Comparison of ENCODE assay signal across 8 cellular contexts in the genomic region with DNA sequence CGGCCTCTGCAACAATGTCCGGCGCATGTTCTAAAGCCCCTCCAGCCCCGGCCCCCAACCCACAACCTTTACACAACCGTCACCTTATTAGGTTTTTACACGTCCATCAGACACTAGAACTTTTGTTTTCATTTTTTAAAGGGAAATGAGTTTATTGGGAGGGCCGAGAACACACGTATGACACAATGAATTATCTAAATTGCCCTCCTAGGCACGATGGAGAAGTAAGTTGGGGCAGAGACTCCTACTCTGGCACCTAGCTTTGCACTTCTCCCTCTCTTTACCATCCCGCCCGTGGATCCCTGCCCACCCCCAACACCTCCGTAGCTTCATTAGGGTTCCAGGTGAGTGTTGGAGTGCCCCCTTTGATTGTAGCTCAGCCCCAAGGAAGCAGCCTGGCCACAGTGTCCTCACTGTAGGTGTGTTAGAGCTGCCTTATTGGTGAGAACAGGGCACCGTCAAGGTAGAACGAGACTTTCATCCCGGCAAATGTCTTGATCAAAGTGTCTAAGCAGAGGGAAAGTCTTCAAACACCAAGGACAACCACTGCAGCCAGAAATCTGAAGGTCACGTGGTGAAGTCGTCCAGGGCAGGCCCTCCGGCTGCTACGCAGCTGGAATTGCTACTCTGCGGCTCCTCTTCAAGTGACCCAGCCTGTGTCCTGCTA. TPM values are rescaled to one million over a fixed set of nuclear protein-coding genes. Genes with fewer than 3 reads are reported as not detected.
DNase-seq lines count a peak whose midpoint lies in the region; ATAC-seq and TF ChIP-seq lines count a peak whose summit lies in the region.

No MANE protein-coding gene starts in this region.

- 13 to 18% methylated on average over 20 of the region's 20 CpGs for WGBS in aorta, 2 donors

- no peaks in the 10 kb centered on the region for H4K20me1 ChIP-seq in MM.1S (ENCODE audit: insufficient read depth, low read length)

- no TSS peak for BruUV-seq in A673 (replicated peaks; lab: Mats Ljungman, UMichigan)

- H3K4me1 Mint-ChIP-seq in naive thymus-derived CD4-positive, alpha-beta T cell, result peaks cover 20 to 53% (median 46%) of the 10 kb centered on the region in 7 donors

- peaks cover 0 to 2% (median 0%) of the 10 kb centered on the region in 11 donors for H3K9me3 Mint-ChIP-seq in naive thymus-derived CD4-positive, alpha-beta T cell

- H3K9me2 ChIP-seq in MM.1S (replicated peaks; ENCODE audit: insufficient read depth, low read length), result no peaks in the 10 kb centered on the region

- ATAC-seq in naive thymus-derived CD4-positive, alpha-beta T cell, result peak; percentile 4
- ATAC-seq in GM21737 (IDR thresholded peaks at IDR 0.05; ENCODE audit: unreplicated experiment) (no peak), aorta (ENCODE audit: low FRiP score) (no peak)

- no peak overlapping the region for H3K9ac ChIP-seq in MM.1S (ENCODE audit: low read length)

- H3K27ac ChIP-seq in A673 (ENCODE audit: low read depth, low read length, poor library complexity, severe bottlenecking) (no peak overlapping the region), HEK293 (ENCODE audit: extremely low read depth, low read depth, low read length) (0 out of 2 replicates have a peak overlapping the region, but pooled peaks have one; percentile 50), breast epithelium (peak overlapping the region; percentile 77 to 92), aorta (ENCODE audit: low read depth in 1 of 2, low read length in 2 of 2) (no peak overlapping the region), MM.1S (ENCODE audit: low read length) (no peak overlapping the region)
- H3K27ac ChIP-seq in naive thymus-derived CD4-positive, alpha-beta T cell (ENCODE audit: low read depth, low read length), result no peak overlapping the region

- H3K4me3 Mint-ChIP-seq in naive thymus-derived CD4-positive, alpha-beta T cell, result peak overlapping the region; percentile 79 to 99 (median 93)

- peaks cover 87% of the 10 kb centered on the region for H3K27me3 ChIP-seq in A673 (replicated peaks; ENCODE audit: insufficient read depth, low read depth, low read length, poor library complexity)
- H3K27me3 ChIP-seq in breast epithelium, result peaks cover 0 to 28% of the 10 kb centered on the region in 2 donors
- peaks cover 7 to 9% of the 10 kb centered on the region in 2 donors for H3K27me3 ChIP-seq in naive thymus-derived CD4-positive, alpha-beta T cell (ENCODE audit: control insufficient read depth in 2 of 2, insufficient read depth in 2 of 2, low read length in 2 of 2)
- H3K27me3 ChIP-seq in aorta (ENCODE audit: control insufficient read depth in 1 of 2, insufficient read depth in 2 of 2, low read length in 1 of 2), result no peaks in the 10 kb centered on the region
- H3K27me3 ChIP-seq in MM.1S (replicated peaks; ENCODE audit: insufficient read depth, low read length), result peaks cover 56% of the 10 kb centered on the region

- H3K27me3 Mint-ChIP-seq in naive thymus-derived CD4-positive, alpha-beta T cell, result peaks cover 6 to 74% (median 38%) of the 10 kb centered on the region in 5 donors

- intact Hi-C loops in A673 (cut with micrococcal nuclease; ENCODE audit: unreplicated experiment), result loop anchor here (2.0 to 10.0 kb wide), 4 partner anchors 223 to 501 kb away; no protein-coding TSS in a partner anchor
- intact Hi-C loops in breast epithelium (cut with DNase I; ENCODE audit: low total_unique reads), result no loop called here
- intact Hi-C loops in naive thymus-derived CD4-positive, alpha-beta T cell (cut with micrococcal nuclease), result loop anchor here (1.0 to 10.0 kb wide), 13 partner anchors 20 to 1397 kb away; partner anchors contain the start of genes C6orf120 (in 1 of the 2), PSMB1 (in 1 of the 2), TBP (in 1 of the 2) and WDR27 (in 1 of the 2)
- intact Hi-C loops in aorta (cut with DNase I), result loop anchor here (2.0 to 10.0 kb wide), 4 partner anchors 127 to 461 kb away; no protein-coding TSS in a partner anchor

- POLR2A ChIA-PET in A673 (lab: Charles Lee; ENCODE audit: low non-redundant PET) (interaction anchor here (0.6 kb wide), 1 partner anchor 252 kb away, joined by 11 read pairs; no protein-coding TSS in a partner anchor), HEK293 (lab: Yijun Ruan, JAX) (interaction anchor here (1.1 kb wide), 1 partner anchor 13 kb away, joined by 3 read pairs; no protein-coding TSS in a partner anchor)
- POLR2A ChIA-PET in naive thymus-derived CD4-positive, alpha-beta T cell (lab: Charles Lee), result interaction anchor here (0.6 to 5.3 kb wide), 10 partner anchors 13 to 461 kb away, joined by 3 to 35 read pairs (median 3); partner anchors contain the start of gene FAM120B

- peak; percentile 2; the same call in 1 of the 2 replicates for TF ChIP-seq CTCF in A673 (conservative IDR thresholded peaks at IDR 0.05; ENCODE audit: low read depth, low read length)
- no peak for TF ChIP-seq CTCF in HEK293 (tag by site-specific recombination; IDR thresholded peaks at IDR 0.05)
- TF ChIP-seq CTCF in breast epithelium (IDR thresholded peaks at IDR 0.05), result no peak
- no peak for TF ChIP-seq CTCF in MM.1S (IDR thresholded peaks at IDR 0.05; ENCODE audit: low read length)

- DNase-seq in A673 (ENCODE audit: low spot score), result no peak
- no peak for DNase-seq in breast epithelium (ENCODE audit: low spot score in 2 of 2)
- DNase-seq in naive thymus-derived CD4-positive, alpha-beta T cell, result no peak
- DNase-seq in aorta, result no peak
- DNase-seq in NCI-H1694 (lab: John Stamatoyannopoulos, UW), result no peak
- DNase-seq in MM.1S, result no peak

- H3K27ac Mint-ChIP-seq in naive thymus-derived CD4-positive, alpha-beta T cell, result peak overlapping the region in 8 of 9 donors; percentile 46 to 87 (median 77)

- H3K36me3 ChIP-seq in A673 (ENCODE audit: insufficient read depth, low read length, poor library complexity, severe bottlenecking) (no peaks in the 10 kb centered on the region), HEK293 (ENCODE audit: control insufficient read depth in 2 of 2, insufficient read depth in 1 of 2, low read length in 2 of 2) (peaks cover 0 to 17% of the 10 kb centered on the region in 2 experiments; a peak in 1 of 3 replicates), breast epithelium (no peaks in the 10 kb centered on the region), aorta (ENCODE audit: control insufficient read depth in 1 of 2, insufficient read depth in 2 of 2, low read length in 1 of 2) (no peaks in the 10 kb centered on the region), MM.1S (replicated peaks; ENCODE audit: insufficient read depth, low read length) (no peaks in the 10 kb centered on the region)
- peaks cover 0 to 3% (median 0%) of the 10 kb centered on the region in 3 experiments for H3K36me3 ChIP-seq in naive thymus-derived CD4-positive, alpha-beta T cell (ENCODE audit: control insufficient read depth in 2 of 3, insufficient read depth in 3 of 3, low read length in 3 of 3)

- H3K4me3 ChIP-seq in A673 (ENCODE audit: low read depth, low read length, poor library complexity, severe bottlenecking) (peak overlapping the region; percentile 76), HEK293 (ENCODE audit: low read depth, low read length) (no peak overlapping the region), breast epithelium (peak overlapping the region; percentile 77 to 93 (median 78)), aorta (ENCODE audit: low read length in 2 of 2) (no peak overlapping the region), MM.1S (ENCODE audit: low read length) (no peak overlapping the region)
- peak overlapping the region; percentile 56 for H3K4me3 ChIP-seq in naive thymus-derived CD4-positive, alpha-beta T cell (ENCODE audit: low read length)

- peaks cover 28% of the 10 kb centered on the region for H3K4me1 ChIP-seq in A673 (ENCODE audit: insufficient read depth, low read length, poor library complexity, severe bottlenecking)
- peaks cover 8% of the 10 kb centered on the region for H3K4me1 ChIP-seq in HEK293 (ENCODE audit: control insufficient read depth, insufficient read depth, low read length)
- H3K4me1 ChIP-seq in breast epithelium, result peaks cover 13 to 16% of the 10 kb centered on the region in 2 donors
- H3K4me1 ChIP-seq in naive thymus-derived CD4-positive, alpha-beta T cell (ENCODE audit: control insufficient read depth in 2 of 2, insufficient read depth in 2 of 2, low read length in 2 of 2), result peaks cover 24 to 49% of the 10 kb centered on the region in 2 donors
- no peaks in the 10 kb centered on the region for H3K4me1 ChIP-seq in aorta (ENCODE audit: control insufficient read depth in 1 of 2, insufficient read depth in 2 of 2, low read length in 2 of 2)
- no peaks in the 10 kb centered on the region for H3K4me1 ChIP-seq in MM.1S (ENCODE audit: low read length)

- no peaks in the 10 kb centered on the region for H3F3A ChIP-seq in MM.1S (ENCODE audit: insufficient read depth, low read length)

- H3K4me2 ChIP-seq in MM.1S (ENCODE audit: low read depth, low read length), result no peak overlapping the region

- no peaks in the 10 kb centered on the region for H3K9me3 ChIP-seq in A673 (ENCODE audit: low read depth, low read length, poor library complexity, severe bottlenecking)
- H3K9me3 ChIP-seq in HEK293 (ENCODE audit: control insufficient read depth, insufficient read depth, low read depth, low read length), result no peaks in the 10 kb centered on the region
- H3K9me3 ChIP-seq in breast epithelium, result no peaks in the 10 kb centered on the region
- no peaks in the 10 kb centered on the region for H3K9me3 ChIP-seq in naive thymus-derived CD4-positive, alpha-beta T cell (ENCODE audit: control insufficient read depth in 2 of 3, low read length in 3 of 3)
- no peaks in the 10 kb centered on the region for H3K9me3 ChIP-seq in aorta (ENCODE audit: control insufficient read depth, low read length)
- no peaks in the 10 kb centered on the region for H3K9me3 ChIP-seq in MM.1S (replicated peaks; ENCODE audit: insufficient read depth, low read length)

- H3K36me3 Mint-ChIP-seq in naive thymus-derived CD4-positive, alpha-beta T cell, result peaks cover 0 to 4% (median 0%) of the 10 kb centered on the region in 5 donors

- TF ChIP-seq POLR2A in breast epithelium (IDR thresholded peaks at IDR 0.05), result no peak

- no peaks in the 10 kb centered on the region for H3K79me2 ChIP-seq in MM.1S (ENCODE audit: low read length)

- CTCF ChIA-PET in A673 (lab: Charles Lee), result interaction anchor here (0.6 kb wide), 1 partner anchor 70 kb away, joined by 9 read pairs; no protein-coding TSS in a partner anchor
- CTCF ChIA-PET in HEK293 (lab: Yijun Ruan, JAX), result interaction anchor here (0.6 to 3.2 kb wide), 7 partner anchors 225 to 539 kb away, joined by 3 to 21 read pairs (median 4); no protein-coding TSS in a partner anchor
- CTCF ChIA-PET in naive thymus-derived CD4-positive, alpha-beta T cell (lab: Charles Lee), result interaction anchor here (0.9 to 3.6 kb wide), 13 partner anchors 13 to 502 kb away, joined by 3 to 29 read pairs (median 3); partner anchors contain the start of gene FAM120B

- no peak overlapping the region for H2AFZ ChIP-seq in MM.1S (ENCODE audit: low read length)

RNA-seq across cellular contexts. Expression of gene DLL1, which starts 1.4 kb away (rescaled TPM):
- total RNA-seq in A673 (2021) (1.1 and 1.2 TPM in 2 replicates), breast epithelium (10 to 100 TPM in 2 of 3 donors, 1 to 10 TPM in 1; 3.8 to 26.9 (median 12.3) TPM), aorta (10 to 100 TPM; 24.8 to 30.5 TPM)
- total RNA-seq in naive thymus-derived CD4-positive, alpha-beta T cell, result 10 to 100 TPM in 1 of 5 experiments, 1 to 10 TPM in 3, under 1 TPM in 1; 0.19 to 12.9 (median 4.5) TPM
- under 1 TPM; 0.54 to 0.60 TPM for polyA plus RNA-seq in naive thymus-derived CD4-positive, alpha-beta T cell
- polyA plus RNA-seq in aorta, result 1 to 10 TPM in 1 of 2 donors, under 1 TPM in 1; 0.13 to 4.0 TPM

RNA-seq across cellular contexts. Expression of gene FAM120B, which starts 14.3 kb away (rescaled TPM):
- total RNA-seq in A673 (2021) (30.3 and 31.6 TPM in 2 replicates), breast epithelium (10 to 100 TPM; 28.8 to 35.0 (median 33.8) TPM), aorta (10 to 100 TPM; 30.2 to 38.5 TPM)
- total RNA-seq in naive thymus-derived CD4-positive, alpha-beta T cell, result 10 to 100 TPM; 27.2 to 53.4 (median 35.5) TPM
- polyA plus RNA-seq in naive thymus-derived CD4-positive, alpha-beta T cell, result 10 to 100 TPM; 31.0 to 49.3 TPM
- polyA plus RNA-seq in aorta, result 10 to 100 TPM in 1 of 2 donors, 1 to 10 TPM in 1; 5.5 to 10.7 TPM

Comparison
In these comparisons a context has a peak if more than half of its experiments do, and no peak if none do; other contexts are left out.
1. H3K27ac ChIP-seq: peak in HEK293 (single experiment) and breast epithelium (2 of 2); none in A673 (single experiment), naive thymus-derived CD4-positive, alpha-beta T cell (single experiment), aorta (0 of 2) and MM.1S (single experiment).
2. H3K4me3 ChIP-seq: peak in A673 (single experiment), breast epithelium (3 of 3) and naive thymus-derived CD4-positive, alpha-beta T cell (single experiment); none in HEK293 (single experiment), aorta (0 of 2) and MM.1S (single experiment).